Comparison of ENCODE assay signal across 30 cellular contexts in genomic region chr9:90365646-90366045, GRCh38.
A peak's percentile ranks its signal among the peaks of the same experiment; 100 is the strongest.
DNase-seq lines count a peak whose midpoint lies in the region; ATAC-seq and TF ChIP-seq lines count a peak whose summit lies in the region.
"Had no signal": no experiment of that assay in that cellular context is flagged by ENCODE, and none has a peak within 500 bp of the region (broad histone marks: within the 10 kb centered on the region; RNA-seq: fewer than 3 reads in every experiment).

No MANE protein-coding gene starts in this region.

- DNase-seq in DMS 273 (lab: John Stamatoyannopoulos, UW; ENCODE audit: unreplicated experiment) (peak; percentile 14), DMS 273 treated with DMSO at 0.1 percent for 48 hours (lab: John Stamatoyannopoulos, UW) (no peak), NCI-H1092 treated with DMSO at 0.1 percent for 48 hours (lab: John Stamatoyannopoulos, UW) (peak; percentile 49), NCI-H2171 treated with DMSO at 0.1 percent for 48 hours (lab: John Stamatoyannopoulos, UW) (peak; percentile 65), epithelial cell of esophagus (ENCODE audit: low read depth) (peak; percentile 73)
- DNase-seq in activated CD4-positive, alpha-beta T cell treated with anti-CD3 and anti-CD28 coated beads, Interleukin-2, amount 50 U/mL, for 1 hour = no peak
- DNase-seq in activated CD8-positive, alpha-beta memory T cell treated with anti-CD3 and anti-CD28 coated beads, Interleukin-2, amount 50 U/mL, for 48 hours = no peak
- DNase-seq: activated CD4-positive, alpha-beta T cell treated with anti-CD3 and anti-CD28 coated beads for 1 hour; activated effector memory CD4-positive, alpha-beta T cell treated with Interleukin-2 at 50 U/mL for 16 hours; activated naive CD8-positive, alpha-beta T cell treated with anti-CD3 and anti-CD28 coated beads for 36 hours; C1 segment of cervical spinal cord; Caco-2; effector CD8-positive, alpha-beta T cell; erythroblast; mesenchymal stem cell; NCI-H2081; NCI-H526; pancreas; Peyer's patch; SHP77; transverse colon had no signal

- no peak for TF ChIP-seq CTCF in epithelial cell of esophagus (IDR thresholded peaks at IDR 0.05; ENCODE audit: insufficient read depth, low read depth, low read length, missing control alignments)

- ATAC-seq in HG02763 (IDR thresholded peaks at IDR 0.05; ENCODE audit: unreplicated experiment) = no peak
- ATAC-seq: HCT116; HepG2; left lobe of liver; pancreas; stimulated activated memory B cell treated with anti-CD40 and anti-IgM and Interleukin-4, amounts not matched to agents 10 μg/mL and 1 μg/mL and 100 μg/mL, for 72 hours had no signal

- no peak overlapping the region for H3K4me3 ChIP-seq in epithelial cell of esophagus (ENCODE audit: low read length)
- H3K4me3 ChIP-seq: ascending aorta, cardiac muscle cell, coronary artery, neural progenitor cell, pancreas, Peyer's patch, transverse colon had no signal

Comparison
In these comparisons a context has a peak if more than half of its experiments do, and no peak if none do; other contexts are left out.
1. DNase-seq: peak in DMS 273 (single experiment), NCI-H1092 treated with DMSO at 0.1 percent for 48 hours (single experiment), NCI-H2171 treated with DMSO at 0.1 percent for 48 hours (single experiment) and epithelial cell of esophagus (single experiment); none in DMS 273 treated with DMSO at 0.1 percent for 48 hours (single experiment), activated CD4-positive, alpha-beta T cell treated with anti-CD3 and anti-CD28 coated beads, Interleukin-2, amount 50 U/mL, for 1 hour (single experiment) and activated CD8-positive, alpha-beta memory T cell treated with anti-CD3 and anti-CD28 coated beads, Interleukin-2, amount 50 U/mL, for 48 hours (single experiment).